22 cellular contexts compared by ENCODE assay signal in the genomic region with DNA sequence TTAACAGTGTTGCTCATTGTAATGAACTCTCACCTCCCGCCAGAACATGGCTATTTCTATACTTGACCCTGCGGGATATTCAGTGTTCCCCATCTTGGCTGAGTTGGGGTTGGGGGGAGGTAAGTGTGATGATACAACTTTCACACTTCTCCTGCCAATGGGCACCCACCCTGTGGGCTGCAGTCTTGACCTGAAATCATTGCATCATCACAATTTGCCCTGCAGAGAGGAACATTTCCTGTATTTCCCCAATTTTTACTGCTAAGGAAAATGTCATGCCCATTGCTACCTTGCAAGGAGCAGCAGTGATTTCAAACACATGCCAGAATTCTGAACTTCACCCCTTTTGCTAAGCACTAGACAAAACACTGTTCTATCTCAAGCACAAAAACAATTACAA.
"Had no signal": no experiment of that assay in that cellular context is flagged by ENCODE, and none has a peak within 500 bp of the region (broad histone marks: within the 10 kb centered on the region; RNA-seq: fewer than 3 reads in every experiment).

No MANE protein-coding gene starts in this region.

- DNase-seq: Karpas-422; KG1; MG63; NCI-H1092; NCI-H1105 treated with DMSO at 0.1 percent for 48 hours; NCI-H1417 treated with DMSO at 0.1 percent for 48 hours; NCI-H146; NCI-H1694 treated with DMSO at 0.1 percent for 48 hours; NCI-H1930; NCI-H2081; NCI-H2107; NCI-H2227 treated with DMSO at 0.1 percent for 48 hours; NCI-H524; NCI-H526 treated with DMSO at 0.1 percent for 48 hours; NCI-H748 treated with DMSO at 0.1 percent for 48 hours; NK-92 treated with Interleukin-12 subunit alpha and Interleukin-12 subunit beta, amount 100 ng/mL, for 24 hours; PC-3; SHP77; SJCRH30 had no signal

- H3K36me3 ChIP-seq: MG63, SJCRH30 had no signal

- H3K9me3 ChIP-seq: MG63, SJCRH30 had no signal

- H3K4me1 ChIP-seq: SJCRH30 had no signal

- H3K4me3 ChIP-seq: MG63, SJCRH30 had no signal

- H3K27me3 ChIP-seq: MG63 had no signal

- H3K27ac ChIP-seq: RWPE1, SJCRH30 had no signal

- ATAC-seq: Panc1, PC-3, SK-N-SH treated with all-trans-retinoic acid at 6 μM for 48 hours had no signal
